Comparison of ENCODE assay signal across 14 cellular contexts in the genomic region with DNA sequence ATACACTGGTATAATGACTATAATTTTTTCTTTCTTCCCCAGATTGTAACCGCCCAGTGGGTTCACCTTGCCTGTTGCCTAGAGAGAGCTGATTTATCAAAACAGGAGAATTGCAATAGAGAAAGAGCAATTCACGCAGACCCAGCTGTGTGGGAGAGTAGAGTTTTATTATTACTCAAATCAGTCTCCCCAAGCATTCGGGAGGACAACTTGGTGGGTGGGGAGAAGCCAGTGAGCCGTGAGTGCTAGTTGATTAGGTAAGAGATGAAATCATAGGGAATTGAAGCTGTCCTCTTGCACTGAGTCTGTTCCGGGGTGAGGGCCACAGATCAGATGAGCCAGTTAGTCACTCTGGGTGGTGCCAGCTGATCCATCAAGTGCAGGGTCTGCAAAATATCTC.
A peak's percentile ranks its signal among the peaks of the same experiment; 100 is the strongest.
DNase-seq lines count a peak whose midpoint lies in the region; ATAC-seq and FAIRE-seq lines count a peak whose summit lies in the region.
"Had no signal": no experiment of that assay in that cellular context is flagged by ENCODE, and none has a peak within 500 bp of the region (broad histone marks: within the 10 kb centered on the region; RNA-seq: fewer than 3 reads in every experiment).

No MANE protein-coding gene starts in this region.

- H3K9me3 Mint-ChIP-seq in activated naive CD8-positive, alpha-beta T cell treated with anti-CD3 and anti-CD28 coated beads, Interleukin-2, amount 50 U/mL, for 24 hours = no peaks in the 10 kb centered on the region
- H3K9me3 Mint-ChIP-seq in activated naive CD8-positive, alpha-beta T cell treated with anti-CD3 and anti-CD28 coated beads for 36 hours = no peaks in the 10 kb centered on the region
- no peaks in the 10 kb centered on the region for H3K9me3 Mint-ChIP-seq in T-helper 2 cell treated with Interferon-gamma antibody and Interleukin-4, amounts not matched to agents 5 μg/mL and 100 μg/mL, for 36 hours
- no peaks in the 10 kb centered on the region for H3K9me3 Mint-ChIP-seq in stimulated activated naive CD8-positive, alpha-beta T cell treated with anti-CD3 and anti-CD28 coated beads, Interleukin-15, amount 100 ng/mL, for 72 hours
- H3K9me3 Mint-ChIP-seq: activated B cell treated with CpG ODN at 0.5 μM for 24 hours, mesothelial cell of epicardium had no signal

- H3K36me3 Mint-ChIP-seq in activated naive CD8-positive, alpha-beta T cell treated with anti-CD3 and anti-CD28 coated beads, Interleukin-2, amount 50 U/mL, for 24 hours (ENCODE audit: low read depth) = peaks cover 4% of the 10 kb centered on the region
- no peaks in the 10 kb centered on the region for H3K36me3 Mint-ChIP-seq in activated naive CD8-positive, alpha-beta T cell treated with anti-CD3 and anti-CD28 coated beads for 36 hours
- no peaks in the 10 kb centered on the region for H3K36me3 Mint-ChIP-seq in T-helper 2 cell treated with Interferon-gamma antibody and Interleukin-4, amounts not matched to agents 5 μg/mL and 100 μg/mL, for 36 hours (ENCODE audit: low read depth)
- H3K36me3 Mint-ChIP-seq: mesothelial cell of epicardium had no signal

- H3K27ac Mint-ChIP-seq in activated naive CD8-positive, alpha-beta T cell treated with anti-CD3 and anti-CD28 coated beads, Interleukin-2, amount 50 U/mL, for 24 hours = no peak overlapping the region
- no peak overlapping the region for H3K27ac Mint-ChIP-seq in activated naive CD8-positive, alpha-beta T cell treated with anti-CD3 and anti-CD28 coated beads for 36 hours
- no peak overlapping the region for H3K27ac Mint-ChIP-seq in T-helper 2 cell treated with Interferon-gamma antibody and Interleukin-4, amounts not matched to agents 5 μg/mL and 100 μg/mL, for 36 hours
- peak overlapping the region in 1 of 2 donors; percentile 9 for H3K27ac Mint-ChIP-seq in stimulated activated naive CD8-positive, alpha-beta T cell treated with anti-CD3 and anti-CD28 coated beads, Interleukin-15, amount 100 ng/mL, for 72 hours
- H3K27ac Mint-ChIP-seq: activated B cell treated with CpG ODN at 0.5 μM for 24 hours, mesothelial cell of epicardium had no signal

- peak; percentile 86 for ATAC-seq in activated naive CD8-positive, alpha-beta T cell treated with anti-CD3 and anti-CD28 coated beads, Interleukin-2, amount 50 U/mL, for 24 hours
- peak; percentile 62 for ATAC-seq in stimulated activated naive CD8-positive, alpha-beta T cell treated with anti-CD3 and anti-CD28 coated beads, Interleukin-15, amount 100 ng/mL, for 72 hours

- peaks cover 9% of the 10 kb centered on the region for H3K4me1 Mint-ChIP-seq in activated naive CD8-positive, alpha-beta T cell treated with anti-CD3 and anti-CD28 coated beads, Interleukin-2, amount 50 U/mL, for 24 hours
- H3K4me1 Mint-ChIP-seq in activated naive CD8-positive, alpha-beta T cell treated with anti-CD3 and anti-CD28 coated beads for 36 hours = no peaks in the 10 kb centered on the region
- H3K4me1 Mint-ChIP-seq in T-helper 2 cell treated with Interferon-gamma antibody and Interleukin-4, amounts not matched to agents 5 μg/mL and 100 μg/mL, for 36 hours (ENCODE audit: low read depth) = no peaks in the 10 kb centered on the region
- no peaks in the 10 kb centered on the region for H3K4me1 Mint-ChIP-seq in stimulated activated naive CD8-positive, alpha-beta T cell treated with anti-CD3 and anti-CD28 coated beads, Interleukin-15, amount 100 ng/mL, for 72 hours
- H3K4me1 Mint-ChIP-seq: activated B cell treated with CpG ODN at 0.5 μM for 24 hours had no signal

- peaks cover 8% of the 10 kb centered on the region for H3K27me3 Mint-ChIP-seq in activated naive CD8-positive, alpha-beta T cell treated with anti-CD3 and anti-CD28 coated beads, Interleukin-2, amount 50 U/mL, for 24 hours
- H3K27me3 Mint-ChIP-seq in activated naive CD8-positive, alpha-beta T cell treated with anti-CD3 and anti-CD28 coated beads for 36 hours = peaks cover 6% of the 10 kb centered on the region
- H3K27me3 Mint-ChIP-seq in T-helper 2 cell treated with Interferon-gamma antibody and Interleukin-4, amounts not matched to agents 5 μg/mL and 100 μg/mL, for 36 hours (ENCODE audit: low read depth) = no peaks in the 10 kb centered on the region
- no peaks in the 10 kb centered on the region for H3K27me3 Mint-ChIP-seq in stimulated activated naive CD8-positive, alpha-beta T cell treated with anti-CD3 and anti-CD28 coated beads, Interleukin-15, amount 100 ng/mL, for 72 hours

- FAIRE-seq in HTR-8/SVneo (lab: Jason Lieb, UNC) = no peak
- FAIRE-seq: urothelium cell line had no signal

- no peak overlapping the region for H3K4me3 Mint-ChIP-seq in activated naive CD8-positive, alpha-beta T cell treated with anti-CD3 and anti-CD28 coated beads, Interleukin-2, amount 50 U/mL, for 24 hours
- H3K4me3 Mint-ChIP-seq in activated naive CD8-positive, alpha-beta T cell treated with anti-CD3 and anti-CD28 coated beads for 36 hours = no peak overlapping the region
- H3K4me3 Mint-ChIP-seq in T-helper 2 cell treated with Interferon-gamma antibody and Interleukin-4, amounts not matched to agents 5 μg/mL and 100 μg/mL, for 36 hours = no peak overlapping the region
- no peak overlapping the region for H3K4me3 Mint-ChIP-seq in stimulated activated naive CD8-positive, alpha-beta T cell treated with anti-CD3 and anti-CD28 coated beads, Interleukin-15, amount 100 ng/mL, for 72 hours
- H3K4me3 Mint-ChIP-seq: activated B cell treated with CpG ODN at 0.5 μM for 24 hours, mesothelial cell of epicardium had no signal

- peak; percentile 8 for DNase-seq in activated naive CD8-positive, alpha-beta T cell treated with anti-CD3 and anti-CD28 coated beads, Interleukin-2, amount 50 U/mL, for 24 hours
- no peak for DNase-seq in activated naive CD8-positive, alpha-beta T cell treated with anti-CD3 and anti-CD28 coated beads for 36 hours
- peak; percentile 40 for DNase-seq in T-helper 2 cell treated with Interferon-gamma antibody and Interleukin-4, amounts not matched to agents 5 μg/mL and 100 μg/mL, for 36 hours (ENCODE audit: low spot score)
- peak; percentile 89 for DNase-seq in kidney tubule cell (ENCODE audit: low spot score)
- peak in 1 of 2 donors; percentile 18 for DNase-seq in stimulated activated naive CD8-positive, alpha-beta T cell treated with anti-CD3 and anti-CD28 coated beads, Interleukin-15, amount 100 ng/mL, for 72 hours
- DNase-seq in DMS153 (lab: John Stamatoyannopoulos, UW) = no peak
- no peak for DNase-seq in 8988T
- DNase-seq in HTR-8/SVneo (ENCODE audit: insufficient read length, low spot score) = no peak
- DNase-seq: activated B cell treated with CpG ODN at 0.5 μM for 24 hours, anterior cingulate cortex, NCI-H510A treated with DMSO at 0.1 percent for 48 hours, SHP77 had no signal

Comparison
In these comparisons a context has a peak if more than half of its experiments do, and no peak if none do; other contexts are left out.
1. DNase-seq: peak in activated naive CD8-positive, alpha-beta T cell treated with anti-CD3 and anti-CD28 coated beads, Interleukin-2, amount 50 U/mL, for 24 hours (single experiment), T-helper 2 cell treated with Interferon-gamma antibody and Interleukin-4, amounts not matched to agents 5 μg/mL and 100 μg/mL, for 36 hours (single experiment) and kidney tubule cell (single experiment); none in activated naive CD8-positive, alpha-beta T cell treated with anti-CD3 and anti-CD28 coated beads for 36 hours (single experiment), DMS153 (single experiment), 8988T (single experiment) and HTR-8/SVneo (single experiment).